26 cellular contexts compared by ENCODE assay signal in genomic region chr7:88269606-88270005, GRCh38.
"Had no signal": no experiment of that assay in that cellular context is flagged by ENCODE, and none has a peak within 500 bp of the region (broad histone marks: within the 10 kb centered on the region; RNA-seq: fewer than 3 reads in every experiment).

No MANE protein-coding gene starts in this region.

- H3K4me2 ChIP-seq: PC-9 had no signal

- H3K27ac ChIP-seq: brain microvascular endothelial cell, PC-9, RWPE1 had no signal

- H3K4me3 ChIP-seq: PC-9 had no signal

- DNase-seq: activated CD4-positive, alpha-beta T cell treated with anti-CD3 and anti-CD28 coated beads, Interleukin-2, amount 10 ng/mL, durations not matched to agents 24 days and 14 days; activated CD4-positive, alpha-beta T cell treated with anti-CD3 and anti-CD28 coated beads, Interleukin-2, amount 50 U/mL, for 4 hours; activated CD8-positive, alpha-beta T cell treated with anti-CD3 and anti-CD28 coated beads for 36 hours; activated effector memory CD4-positive, alpha-beta T cell treated with anti-CD3 and anti-CD28 coated beads, Interleukin-2, amount 50 U/mL, for 16 hours; activated naive CD4-positive, alpha-beta T cell; activated naive CD4-positive, alpha-beta T cell treated with anti-CD3 and anti-CD28 coated beads, Interleukin-2, amount 50 U/mL, for 16 hours; activated naive CD8-positive, alpha-beta T cell treated with anti-CD3 and anti-CD28 coated beads for 36 hours; activated T-cell treated with anti-CD3 and anti-CD28 coated beads, Interleukin-2, amount 50 U/mL, for 1 hour; activated T-cell treated with anti-CD3 and anti-CD28 coated beads, Interleukin-2, amount 50 U/mL, for 72 hours; amniotic stem cell; aorta; brain microvascular endothelial cell; central memory CD4-positive, alpha-beta T cell; NCI-H1105; NCI-H1417 treated with DMSO at 0.1 percent for 48 hours; NCI-H1694; NCI-H1930; NCI-H2081 treated with DMSO at 0.1 percent for 48 hours; NCI-H226; NCI-H446 treated with DMSO at 0.1 percent for 48 hours; NCI-H526; NCI-H748 treated with DMSO at 0.1 percent for 48 hours; NK-92 treated with Interleukin-12 subunit alpha and Interleukin-12 subunit beta, amount 100 ng/mL, for 24 hours; SIG-M5 had no signal

- H2AFZ ChIP-seq: PC-9 had no signal

- H3K36me3 ChIP-seq: brain microvascular endothelial cell had no signal

- H3K27me3 ChIP-seq: brain microvascular endothelial cell had no signal
